In genomic region chr10:15521507-15521906, GRCh38 we compare ENCODE assay signal across 8 cellular contexts.
"Had no signal": no experiment of that assay in that cellular context is flagged by ENCODE, and none has a peak within 500 bp of the region (broad histone marks: within the 10 kb centered on the region; RNA-seq: fewer than 3 reads in every experiment).

No MANE protein-coding gene starts in this region.

- H3K4me3 ChIP-seq: GM12878 had no signal

- FAIRE-seq: G401.6, GM12878, GM12891, GM12892, GM18507, GM19239 had no signal

- DNase-seq: GDM1, GF-D8 had no signal

- ATAC-seq: GM12878 had no signal
